ENCODE assay signal across 8 cellular contexts in genomic region chr12:53205747-53206146, GRCh38.
DNase-seq lines count a peak whose midpoint lies in the region; ATAC-seq lines count a peak whose summit lies in the region.

No MANE protein-coding gene starts in this region.

- no peaks in the 10 kb centered on the region for H3K36me3 ChIP-seq in duodenal mucosa (ENCODE audit: control insufficient read depth in 1 of 2, insufficient read depth in 2 of 2, low read length in 2 of 2)

- DNase-seq in AML-193 (lab: John Stamatoyannopoulos, UW) (peak; percentile 23 to 60), T1000 (lab: John Stamatoyannopoulos, UW) (peak; percentile 64), OCI-M1 (lab: John Stamatoyannopoulos, UW) (no peak), LoVo (ENCODE audit: low spot score) (no peak)
- DNase-seq in stimulated activated CD4-positive, alpha-beta T cell treated with anti-CD3 and anti-CD28 coated beads, Interleukin-4, amount 100 ng/mL, for 1 hour = peak; percentile 55

- H3K9me3 ChIP-seq in duodenal mucosa (ENCODE audit: control insufficient read depth in 1 of 2, low read length in 2 of 2) = no peaks in the 10 kb centered on the region

- H3K9ac ChIP-seq in duodenal mucosa (ENCODE audit: low read depth in 1 of 2, low read length in 2 of 2) = no peak overlapping the region

- H3K4me1 ChIP-seq in duodenal mucosa (ENCODE audit: control insufficient read depth in 1 of 2, insufficient read depth in 2 of 2, low read length in 2 of 2) = peaks cover 32 to 45% of the 10 kb centered on the region in 2 donors

- ATAC-seq in GM19351 (IDR thresholded peaks at IDR 0.05; ENCODE audit: unreplicated experiment) (peak; percentile 76), HG03378 (IDR thresholded peaks at IDR 0.05; ENCODE audit: unreplicated experiment) (peak; percentile 67)

- H3K4me3 ChIP-seq in duodenal mucosa (ENCODE audit: low read depth in 1 of 2, low read length in 2 of 2) = peak overlapping the region; percentile 64 to 65

- no peak overlapping the region for H3K27ac ChIP-seq in duodenal mucosa (ENCODE audit: low read depth, low read length)

- H3K27me3 ChIP-seq in duodenal mucosa (ENCODE audit: control insufficient read depth in 1 of 2, insufficient read depth in 2 of 2, low read length in 2 of 2) = no peaks in the 10 kb centered on the region

Comparison
In these comparisons a context has a peak if more than half of its experiments do, and no peak if none do; other contexts are left out.
1. DNase-seq: peak in AML-193 (2 of 2), T1000 (single experiment) and stimulated activated CD4-positive, alpha-beta T cell treated with anti-CD3 and anti-CD28 coated beads, Interleukin-4, amount 100 ng/mL, for 1 hour (single experiment); none in OCI-M1 (single experiment) and LoVo (single experiment).